ENCODE assay signal across 1 cellular context in the genomic region with DNA sequence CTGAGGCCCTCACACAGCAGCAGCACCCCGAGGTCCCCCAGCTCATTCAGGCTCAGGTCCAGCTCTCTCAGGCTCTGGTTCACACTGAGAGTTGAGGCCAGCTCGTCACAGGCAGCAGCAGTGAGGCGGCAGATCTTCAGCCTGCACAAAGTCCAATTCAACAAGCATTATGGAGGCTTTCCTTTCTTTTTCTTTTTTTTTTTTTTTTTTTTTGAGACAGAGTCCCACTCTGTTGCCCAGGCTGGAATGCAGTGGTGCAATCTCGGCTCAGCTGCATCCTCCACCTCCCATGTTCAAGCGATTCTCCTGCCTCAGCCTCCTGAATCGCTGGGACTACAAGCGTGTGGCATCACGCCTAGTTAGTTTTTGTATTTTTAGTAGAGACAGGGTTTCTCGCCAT.
TF ChIP-seq lines count a peak whose summit lies in the region.

No MANE protein-coding gene starts in this region.

TF ChIP-seq in HepG2, 621 proteins besides CTCF, POLR2A, EP300 and RAD21 (continued from another document):
- TF ChIP-seq, protein P1, sequence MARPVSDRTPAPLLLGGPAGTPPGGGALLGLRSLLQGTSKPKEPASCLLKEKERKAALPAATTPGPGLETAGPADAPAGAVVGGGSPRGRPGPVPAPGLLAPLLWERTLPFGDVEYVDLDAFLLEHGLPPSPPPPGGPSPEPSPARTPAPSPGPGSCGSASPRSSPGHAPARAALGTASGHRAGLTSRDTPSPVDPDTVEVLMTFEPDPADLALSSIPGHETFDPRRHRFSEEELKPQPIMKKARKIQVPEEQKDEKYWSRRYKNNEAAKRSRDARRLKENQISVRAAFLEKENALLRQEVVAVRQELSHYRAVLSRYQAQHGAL (CRISPR knock-in tag; IDR thresholded peaks at IDR 0.05; ENCODE audit: not compliant biosample characterization): no peak
- TF ChIP-seq, protein P2, sequence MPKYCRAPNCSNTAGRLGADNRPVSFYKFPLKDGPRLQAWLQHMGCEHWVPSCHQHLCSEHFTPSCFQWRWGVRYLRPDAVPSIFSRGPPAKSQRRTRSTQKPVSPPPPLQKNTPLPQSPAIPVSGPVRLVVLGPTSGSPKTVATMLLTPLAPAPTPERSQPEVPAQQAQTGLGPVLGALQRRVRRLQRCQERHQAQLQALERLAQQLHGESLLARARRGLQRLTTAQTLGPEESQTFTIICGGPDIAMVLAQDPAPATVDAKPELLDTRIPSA (CRISPR knock-in tag; IDR thresholded peaks at IDR 0.05; ENCODE audit: borderline replicate concordance): no peak
- TF ChIP-seq ZNF687 (CRISPR knock-in tag; IDR thresholded peaks at IDR 0.05) (peak; percentile 33), ZNF770 (CRISPR knock-in tag; IDR thresholded peaks at IDR 0.05) (peak; percentile 98), ZMYM3 (CRISPR knock-in tag; IDR thresholded peaks at IDR 0.05) (peak; percentile 91), ZNF567 (CRISPR knock-in tag; IDR thresholded peaks at IDR 0.05; ENCODE audit: borderline replicate concordance) (no peak), ZNF362 (CRISPR knock-in tag; IDR thresholded peaks at IDR 0.05; ENCODE audit: borderline replicate concordance) (peak; percentile 94), ZNF737 (CRISPR knock-in tag; IDR thresholded peaks at IDR 0.05; ENCODE audit: borderline replicate concordance) (no peak), NKX3-1 (CRISPR knock-in tag; IDR thresholded peaks at IDR 0.05) (no peak), ZNF354B (CRISPR knock-in tag; IDR thresholded peaks at IDR 0.05) (no peak), MED8 (CRISPR knock-in tag; IDR thresholded peaks at IDR 0.05; ENCODE audit: insufficient replicate concordance) (no peak), NFKBIZ (CRISPR knock-in tag; IDR thresholded peaks at IDR 0.05) (no peak), ZNF660 (CRISPR knock-in tag; IDR thresholded peaks at IDR 0.05; ENCODE audit: borderline replicate concordance, low read depth) (no peak), ZNF33B (CRISPR knock-in tag; IDR thresholded peaks at IDR 0.05) (no peak), DMAP1 (CRISPR knock-in tag; IDR thresholded peaks at IDR 0.05) (no peak), ZFP91 (CRISPR knock-in tag; IDR thresholded peaks at IDR 0.05; ENCODE audit: borderline replicate concordance) (0 out of 2 replicates have a peak, but pooled peaks have one; percentile 18), MXI1 (IDR thresholded peaks at IDR 0.05; ENCODE audit: borderline replicate concordance, low read depth, low read length) (no peak)
TF ChIP-seq in HepG2: peak in this region for 17.
